Comparison of ENCODE assay signal across 7 cellular contexts in the genomic region with DNA sequence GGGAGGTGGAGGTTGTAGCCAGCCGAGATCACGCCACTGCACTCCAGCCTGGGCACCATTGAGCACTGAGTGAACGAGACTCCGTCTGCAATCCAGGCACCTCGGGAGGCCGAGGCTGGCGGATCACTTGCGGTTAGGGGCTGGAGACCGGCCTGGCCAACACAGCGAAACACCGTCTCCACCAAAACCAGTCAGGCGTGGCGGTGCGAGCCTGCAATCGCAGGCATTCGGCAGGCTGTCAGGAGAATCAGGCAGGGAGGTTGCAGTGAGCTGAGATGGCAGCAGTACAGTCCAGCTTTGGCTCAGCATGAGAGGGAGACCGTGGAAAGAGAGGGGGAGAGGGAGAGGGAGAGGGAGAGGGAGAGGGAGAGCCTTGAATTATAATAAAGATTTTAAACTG. TPM values are rescaled to one million over a fixed set of nuclear protein-coding genes. Genes with fewer than 3 reads are reported as not detected.
"Had no signal": no experiment of that assay in that cellular context is flagged by ENCODE, and none has a peak within 500 bp of the region (broad histone marks: within the 10 kb centered on the region; RNA-seq: fewer than 3 reads in every experiment).

No MANE protein-coding gene starts in this region.

RNA-seq across cellular contexts. Expression of gene PRSS48, which starts 21.3 kb away (rescaled TPM):
- total RNA-seq: GM23248, GM23338, H1, H4, H7, H9, HFFc6 had no signal
- polyA plus RNA-seq: GM23248, H1 had no signal
